ENCODE assay signal across 11 cellular contexts in the genomic region with DNA sequence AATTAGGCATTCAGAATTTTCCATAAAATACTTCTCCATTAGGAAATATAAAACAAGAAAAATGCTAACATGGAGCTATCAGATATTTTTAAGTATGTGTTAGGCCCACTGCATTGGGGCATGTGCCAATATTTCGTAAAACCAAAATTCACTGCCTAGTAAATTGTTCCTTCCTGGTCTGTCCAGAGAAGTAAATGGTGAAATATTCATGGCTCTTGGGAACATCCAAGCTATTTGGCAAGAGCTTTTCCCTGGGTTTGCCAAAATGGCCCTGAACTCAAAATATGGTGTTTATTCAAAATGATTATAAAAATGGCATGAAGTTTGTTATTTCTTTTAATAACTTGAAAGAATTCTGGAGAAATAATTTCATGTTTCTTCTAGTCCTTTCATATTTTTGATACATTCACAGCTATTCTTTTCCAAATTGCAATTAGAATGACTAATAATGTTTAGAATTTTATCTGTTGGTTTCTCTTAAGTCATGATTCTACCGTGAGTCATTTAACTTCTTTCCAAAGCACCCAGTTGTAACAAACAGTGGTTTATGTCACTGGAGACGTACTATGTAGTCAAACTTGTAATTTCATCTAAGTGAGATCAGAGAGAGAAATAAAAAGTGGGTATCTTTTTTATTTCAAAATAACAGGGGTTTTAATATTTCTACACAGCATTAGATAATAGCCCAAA. TPM values are rescaled to one million over a fixed set of nuclear protein-coding genes. Genes with fewer than 3 reads are reported as not detected.
DNase-seq lines count a peak whose midpoint lies in the region; ATAC-seq and TF ChIP-seq lines count a peak whose summit lies in the region.
"Had no signal": no experiment of that assay in that cellular context is flagged by ENCODE, and none has a peak within 500 bp of the region (broad histone marks: within the 10 kb centered on the region; RNA-seq: fewer than 3 reads in every experiment).

No MANE protein-coding gene starts in this region.

- no peaks in the 10 kb centered on the region for H3K27me3 ChIP-seq in BLaER1 treated with 17β-estradiol and CSF1 and Interleukin-3, amounts not matched to agents 10 nM and 100 nM

- peaks cover 13 to 63% (median 51%) of the 10 kb centered on the region in 10 experiments; a peak in 18 of 20 replicates for H3K4me1 ChIP-seq in BLaER1 treated with 17β-estradiol and CSF1 and Interleukin-3, amounts not matched to agents 10 nM and 100 nM
- H3K4me1 ChIP-seq: parathyroid adenoma had no signal

- H4K20me1 ChIP-seq in BLaER1 treated with 17β-estradiol and CSF1 and Interleukin-3, amounts not matched to agents 10 nM and 100 nM: no peaks in the 10 kb centered on the region

- H3K9me3 ChIP-seq in BLaER1 treated with 17β-estradiol and CSF1 and Interleukin-3, amounts not matched to agents 10 nM and 100 nM (replicated peaks in 1 of 11): no peaks in the 10 kb centered on the region

- DNase-seq in RKO (ENCODE audit: low spot score) (peak; percentile 64), fibroblast of peridontal ligament (ENCODE audit: extremely low read depth) (peak; percentile 91), renal cortical epithelial cell (ENCODE audit: low read depth) (peak; percentile 93), GM10248 (ENCODE audit: extremely low spot score) (no peak), SKM-1 treated with dmso at 0.1 percent for 144 hours (lab: John Stamatoyannopoulos, UW; ENCODE audit: unreplicated experiment) (no peak), activated gamma-delta T cell treated with Interleukin-2 at 50 U/mL for 16 hours (no peak)
- DNase-seq: foreskin melanocyte had no signal

- H3K9ac ChIP-seq in BLaER1 treated with 17β-estradiol and CSF1 and Interleukin-3, amounts not matched to agents 10 nM and 100 nM: no peak overlapping the region
- H3K9ac ChIP-seq: parathyroid adenoma had no signal

- CTCF ChIA-PET in GM10248 (lab: Yijun Ruan, JAX): interaction anchor here (0.8 to 2.0 kb wide), 4 partner anchors 9 to 1169 kb away, joined by 3 to 4 read pairs (median 4); no protein-coding TSS in a partner anchor

- ATAC-seq in GM18907 (IDR thresholded peaks at IDR 0.05; ENCODE audit: unreplicated experiment): no peak
- ATAC-seq: stimulated activated memory B cell treated with anti-CD40 and anti-IgM and Interleukin-4, amounts not matched to agents 10 μg/mL and 1 μg/mL and 100 μg/mL, for 72 hours had no signal

- peak overlapping the region in 6 of 11 experiments; percentile 34 to 87 (median 76); a peak in 10 of 22 replicates for H3K4me2 ChIP-seq in BLaER1 treated with 17β-estradiol and CSF1 and Interleukin-3, amounts not matched to agents 10 nM and 100 nM

- POLR2A ChIA-PET in GM10248 (lab: Yijun Ruan, JAX): no interaction called here

- H3K27ac ChIP-seq in BLaER1 treated with 17β-estradiol and CSF1 and Interleukin-3, amounts not matched to agents 10 nM and 100 nM: peak overlapping the region in 5 of 11 experiments; percentile 80 to 88 (median 87); a peak in 7 of 22 replicates
- H3K27ac ChIP-seq: parathyroid adenoma had no signal

- no peak overlapping the region for H3K4me3 ChIP-seq in BLaER1 treated with 17β-estradiol and CSF1 and Interleukin-3, amounts not matched to agents 10 nM and 100 nM

- TF ChIP-seq CTCF in GM10248 (IDR thresholded peaks at IDR 0.05; ENCODE audit: control extremely low read depth, extremely low read depth, low read depth, missing control alignments): no peak

- no peaks in the 10 kb centered on the region for H3K36me3 ChIP-seq in BLaER1 treated with 17β-estradiol and CSF1 and Interleukin-3, amounts not matched to agents 10 nM and 100 nM

RNA-seq across cellular contexts. Expression of gene SLC19A2, which starts 25.7 kb away (rescaled TPM):
- 11.9 and 29.9 TPM in 2 replicates for total RNA-seq in renal cortical epithelial cell

Comparison
In these comparisons a context has a peak if more than half of its experiments do, and no peak if none do; other contexts are left out.
1. DNase-seq: peak in RKO (single experiment), fibroblast of peridontal ligament (single experiment) and renal cortical epithelial cell (single experiment); none in GM10248 (single experiment), SKM-1 treated with dmso at 0.1 percent for 144 hours (single experiment) and activated gamma-delta T cell treated with Interleukin-2 at 50 U/mL for 16 hours (single experiment).